Comparison of ENCODE assay signal across 8 cellular contexts in the genomic region with DNA sequence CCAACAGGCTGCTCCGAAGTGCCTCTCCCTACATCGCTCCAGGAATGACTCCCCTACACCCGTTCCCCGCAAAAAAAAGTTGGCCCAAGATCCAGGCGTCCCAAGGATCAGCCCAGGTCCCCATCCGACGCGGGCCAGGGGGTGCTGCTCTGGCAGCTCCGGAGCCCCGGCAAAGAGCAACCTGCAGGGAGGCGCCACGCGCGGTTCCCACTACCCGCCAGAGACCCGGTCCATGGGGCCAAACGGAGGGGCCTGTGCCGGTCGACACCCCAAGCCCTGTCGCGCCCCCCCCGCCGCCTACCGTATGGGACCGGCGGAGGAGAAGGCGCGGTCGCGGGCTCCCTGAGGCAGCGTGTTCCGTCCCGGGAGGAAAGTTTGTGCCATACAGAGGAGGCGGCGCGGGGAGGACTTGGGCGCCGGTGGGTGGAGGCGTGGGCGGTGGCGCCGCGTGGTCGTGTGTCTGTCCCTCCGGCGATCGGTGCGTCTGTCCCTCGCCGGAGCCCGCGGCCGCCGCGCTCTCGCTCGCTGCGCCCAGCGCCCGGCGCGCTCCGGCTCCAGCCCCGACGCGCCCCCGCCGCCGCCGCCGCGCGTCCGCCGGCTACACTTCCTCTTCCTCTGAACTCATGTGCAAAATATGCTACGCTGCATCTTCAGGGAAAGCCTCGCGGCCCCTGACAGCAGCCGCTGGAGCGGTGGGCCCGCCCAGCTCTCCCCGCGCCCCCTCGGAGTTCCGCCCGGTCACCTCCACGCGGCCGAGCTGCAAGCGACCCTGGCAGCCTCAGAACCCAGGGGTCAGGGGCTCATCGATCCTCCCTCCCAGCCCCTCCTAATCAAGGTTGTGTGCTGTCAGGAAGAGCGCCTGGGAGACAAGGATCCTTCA. TPM values are rescaled to one million over a fixed set of nuclear protein-coding genes. Genes with fewer than 3 reads are reported as not detected.
DNase-seq lines count a peak whose midpoint lies in the region; ATAC-seq and TF ChIP-seq lines count a peak whose summit lies in the region.

Gene RFTN1, minus strand, starts transcription at position 559 of the 880 bp plus-strand sequence. CDS start 19,830 bp downstream, outside the sequence.

- H3K36me3 Mint-ChIP-seq in osteocyte (ENCODE audit: unreplicated experiment), result peaks cover 2% of the 10 kb centered on the region

- TF ChIP-seq CTCF in A673 (conservative IDR thresholded peaks at IDR 0.05; ENCODE audit: low read depth, low read length) (no peak), osteocyte (IDR thresholded peaks at IDR 0.05) (peak; percentile 18), vagina (IDR thresholded peaks at IDR 0.05) (no peak)

- peak; percentile 13 for ATAC-seq in GM21526 (IDR thresholded peaks at IDR 0.05; ENCODE audit: low FRiP score, unreplicated experiment)
- ATAC-seq in GM21825 (IDR thresholded peaks at IDR 0.05; ENCODE audit: unreplicated experiment), result no peak

- no peak within 1 kb of the TSS for H3K27ac ChIP-seq in A673 (ENCODE audit: low read depth, low read length, poor library complexity, severe bottlenecking)
- H3K27ac ChIP-seq in vagina, result peak within 1 kb of the TSS; percentile 77

- no peaks in the 10 kb centered on the region for H3K9me3 ChIP-seq in A673 (ENCODE audit: low read depth, low read length, poor library complexity, severe bottlenecking)
- H3K9me3 ChIP-seq in vagina, result no peaks in the 10 kb centered on the region

- POLR2A ChIA-PET in A673 (lab: Charles Lee; ENCODE audit: low non-redundant PET), result no interaction called here

- no TSS peak for BruUV-seq in A673 (replicated peaks; lab: Mats Ljungman, UMichigan)

- peak within 1 kb of the TSS; percentile 96 for H3K27ac Mint-ChIP-seq in osteocyte (ENCODE audit: unreplicated experiment)

- H3K4me3 ChIP-seq in A673 (ENCODE audit: low read depth, low read length, poor library complexity, severe bottlenecking) (peak within 1 kb of the TSS; percentile 49), vagina (peak within 1 kb of the TSS; percentile 77 to 88)

- H3K4me1 ChIP-seq in A673 (ENCODE audit: insufficient read depth, low read length, poor library complexity, severe bottlenecking) (peaks cover 13% of the 10 kb centered on the region), vagina (peaks cover 33% of the 10 kb centered on the region)

- H3K36me3 ChIP-seq in A673 (ENCODE audit: insufficient read depth, low read length, poor library complexity, severe bottlenecking) (no peaks in the 10 kb centered on the region), vagina (no peaks in the 10 kb centered on the region)

- DNase-seq in A673 (ENCODE audit: low spot score), result peak; percentile 39
- DNase-seq in SK-N-DZ (ENCODE audit: low spot score), result peak; percentile 31
- peak in 3 of 4 experiments; percentile 11 to 45 (median 17) for DNase-seq in activated naive CD4-positive, alpha-beta T cell (lab: John Stamatoyannopoulos, UW)
- peak; percentile 65 for DNase-seq in glomerular visceral epithelial cell (ENCODE audit: extremely low spot score)
- no peak for DNase-seq in osteocyte (ENCODE audit: extremely low spot score, unreplicated experiment)
- DNase-seq in vagina (ENCODE audit: extremely low spot score in 2 of 2), result no peak

- intact Hi-C loops in A673 (cut with micrococcal nuclease; ENCODE audit: unreplicated experiment) (no loop called here), vagina (cut with DNase I) (loop anchor here (10.0 kb wide), 3 partner anchors 69 to 199 kb away; no protein-coding TSS in a partner anchor)

- peak within 1 kb of the TSS; percentile 93 for H3K4me3 Mint-ChIP-seq in osteocyte (ENCODE audit: unreplicated experiment)

- CTCF ChIA-PET in A673 (lab: Charles Lee), result no interaction called here

- H3K9me3 Mint-ChIP-seq in osteocyte (ENCODE audit: unreplicated experiment), result no peaks in the 10 kb centered on the region

- peaks cover 60% of the 10 kb centered on the region for H3K4me1 Mint-ChIP-seq in osteocyte (ENCODE audit: unreplicated experiment)

- H3K27me3 ChIP-seq in A673 (replicated peaks; ENCODE audit: insufficient read depth, low read depth, low read length, poor library complexity), result peaks cover 39% of the 10 kb centered on the region
- no peaks in the 10 kb centered on the region for H3K27me3 ChIP-seq in vagina

- no peak for TF ChIP-seq POLR2A in vagina (IDR thresholded peaks at IDR 0.05)

- H3K27me3 Mint-ChIP-seq in osteocyte (ENCODE audit: unreplicated experiment), result no peaks in the 10 kb centered on the region

RNA-seq across cellular contexts. Expression of gene RFTN1, which starts in this region (rescaled TPM):
- 0.60 and 1.2 TPM in 2 replicates for total RNA-seq in A673 (2021)
- 9.9 and 10.3 TPM in 2 replicates for polyA plus RNA-seq in SK-N-DZ (2014; cell fraction: cytosol; rRNA removed)
- polyA plus RNA-seq in SK-N-DZ (2014; cell fraction: nucleus; rRNA removed), result 6.0 and 7.1 TPM in 2 replicates
- total RNA-seq in osteocyte, result 79.6 and 84.1 TPM in 2 replicates
- total RNA-seq in vagina, result 47.4 TPM

Comparison
In these comparisons a context has a peak if more than half of its experiments do, and no peak if none do; other contexts are left out.
1. RNA of gene RFTN1 (total RNA-seq): 79.6 to 84.1 TPM in osteocyte and 47.4 TPM in vagina (single experiment); 0.60 to 1.2 TPM in A673; every median in the first group is over 10 times any median in the second.
2. DNase-seq: peak in A673 (single experiment), SK-N-DZ (single experiment), activated naive CD4-positive, alpha-beta T cell (3 of 4) and glomerular visceral epithelial cell (single experiment); none in osteocyte (single experiment) and vagina (0 of 2).